8 cellular contexts compared by ENCODE assay signal in the genomic region with DNA sequence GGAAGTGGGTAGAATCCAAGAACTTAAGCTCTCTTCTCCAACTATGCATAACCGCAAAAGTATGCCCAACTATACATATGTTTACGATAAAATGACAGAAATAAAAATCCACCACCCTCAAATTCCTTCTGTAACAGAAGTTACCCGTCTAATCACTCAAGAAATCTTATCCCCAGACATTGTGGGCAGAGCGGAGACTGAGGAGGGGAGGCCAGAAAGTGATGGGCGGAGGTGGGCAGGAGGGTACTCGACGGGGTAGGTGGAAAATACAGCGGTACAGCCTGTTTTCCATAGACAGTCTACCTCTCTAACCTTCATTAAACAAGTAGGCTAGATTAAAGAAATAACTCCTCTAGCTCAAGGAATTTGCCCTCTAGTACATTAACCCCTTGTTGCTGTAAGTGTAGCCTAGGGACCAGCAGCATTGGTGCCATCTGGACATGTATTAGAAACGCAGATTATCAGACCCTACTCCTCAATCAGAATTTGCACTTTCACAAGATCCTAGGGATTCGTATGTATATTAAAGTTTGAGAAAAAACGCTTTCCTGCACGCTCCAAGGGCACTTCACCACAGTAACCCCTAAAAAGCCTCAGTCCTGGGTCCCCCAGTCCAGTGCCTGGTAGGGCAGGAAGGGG. TPM values are rescaled to one million over a fixed set of nuclear protein-coding genes. Genes with fewer than 3 reads are reported as not detected.
DNase-seq lines count a peak whose midpoint lies in the region; ATAC-seq and TF ChIP-seq lines count a peak whose summit lies in the region.

No MANE protein-coding gene starts in this region.

- peak overlapping the region; percentile 77 to 94 for H3K9ac ChIP-seq in duodenal mucosa (ENCODE audit: low read depth in 1 of 2, low read length in 2 of 2)

- TF ChIP-seq CTCF in GM12875 (IDR thresholded peaks at IDR 0.05; ENCODE audit: borderline replicate concordance, insufficient read depth, low read depth, low read length) (no peak), LNCaP clone FGC (IDR thresholded peaks at IDR 0.05; ENCODE audit: control insufficient read depth, extremely low read depth, insufficient read depth) (no peak), neutrophil (IDR thresholded peaks at IDR 0.05) (no peak)

- peaks cover 15 to 29% of the 10 kb centered on the region in 2 donors for H3K4me1 ChIP-seq in duodenal mucosa (ENCODE audit: control insufficient read depth in 1 of 2, insufficient read depth in 2 of 2, low read length in 2 of 2)
- H3K4me1 ChIP-seq in neutrophil (ENCODE audit: control insufficient read depth in 1 of 2, insufficient read depth in 1 of 2, low read depth in 1 of 2, low read length in 1 of 2) = peaks cover 25 to 31% of the 10 kb centered on the region in 2 experiments

- H3K9me3 ChIP-seq in duodenal mucosa (ENCODE audit: control insufficient read depth in 1 of 2, low read length in 2 of 2) (no peaks in the 10 kb centered on the region), neutrophil (no peaks in the 10 kb centered on the region)

- intact Hi-C loops in sciatic nerve (cut with DNase I) = no loop called here

- H3K36me3 ChIP-seq in duodenal mucosa (ENCODE audit: control insufficient read depth in 1 of 2, insufficient read depth in 2 of 2, low read length in 2 of 2) (no peaks in the 10 kb centered on the region), neutrophil (no peaks in the 10 kb centered on the region)

- DNase-seq in LNCaP clone FGC (ENCODE audit: low read depth) = no peak
- DNase-seq in anterior cingulate cortex (lab: John Stamatoyannopoulos, UW) = no peak
- DNase-seq in activated CD4-positive, CD25-positive, alpha-beta regulatory T cell (lab: John Stamatoyannopoulos, UW) = no peak
- no peak for DNase-seq in sciatic nerve (ENCODE audit: low spot score)

- ATAC-seq in GM21786 (IDR thresholded peaks at IDR 0.05; ENCODE audit: unreplicated experiment) = peak; percentile 14
- ATAC-seq in sciatic nerve = no peak

- H3K4me3 ChIP-seq in GM12875 (ENCODE audit: low read depth, low read length) (peak overlapping the region; percentile 80), LNCaP clone FGC (ENCODE audit: low read depth, low read length) (peak overlapping the region; percentile 83), duodenal mucosa (ENCODE audit: low read depth in 1 of 2, low read length in 2 of 2) (peak overlapping the region; percentile 83 to 95), neutrophil (ENCODE audit: low read depth in 1 of 2, low read length in 1 of 2) (peak overlapping the region; percentile 75 to 98)

- H3K27me3 ChIP-seq in duodenal mucosa (ENCODE audit: control insufficient read depth in 1 of 2, insufficient read depth in 2 of 2, low read length in 2 of 2) = no peaks in the 10 kb centered on the region
- H3K27me3 ChIP-seq in neutrophil = no peaks in the 10 kb centered on the region

- peak overlapping the region; percentile 79 for H3K27ac ChIP-seq in duodenal mucosa (ENCODE audit: low read depth, low read length)
- peak overlapping the region; percentile 97 for H3K27ac ChIP-seq in neutrophil

RNA-seq across cellular contexts. Expression of a gene that starts 0.6 kb away (rescaled TPM):
- 1.5 TPM for total RNA-seq in sciatic nerve

RNA-seq across cellular contexts. Expression of a gene that starts 0.7 kb away (rescaled TPM):
- total RNA-seq in sciatic nerve = 54.1 TPM
